2 cellular contexts compared by ENCODE assay signal in genomic region chr11:78850078-78850477, GRCh38.
A peak's percentile ranks its signal among the peaks of the same experiment; 100 is the strongest.
TF ChIP-seq lines count a peak whose summit lies in the region.

No MANE protein-coding gene starts in this region.

TF ChIP-seq in SK-N-SH treated with all-trans-retinoic acid at 6 μM for 48 hours, 23 proteins besides CTCF, POLR2A, EP300 and RAD21 (continued from another document):
- TF ChIP-seq OSR1 (CRISPR knock-in tag; IDR thresholded peaks at IDR 0.05) (no peak), ZC3H10 (CRISPR knock-in tag; IDR thresholded peaks at IDR 0.05) (no peak), ISL1 (CRISPR knock-in tag; IDR thresholded peaks at IDR 0.05) (no peak), TCF4 (CRISPR knock-in tag; IDR thresholded peaks at IDR 0.05; ENCODE audit: borderline replicate concordance) (peak; percentile 69), TOX (CRISPR knock-in tag; IDR thresholded peaks at IDR 0.05; ENCODE audit: borderline replicate concordance) (no peak), CSDC2 (CRISPR knock-in tag; IDR thresholded peaks at IDR 0.05) (no peak), ZNF70 (CRISPR knock-in tag; IDR thresholded peaks at IDR 0.05) (peak; percentile 73), RARB (CRISPR knock-in tag; IDR thresholded peaks at IDR 0.05) (no peak), ARNTL (CRISPR knock-in tag; IDR thresholded peaks at IDR 0.05; ENCODE audit: borderline replicate concordance, low read depth) (no peak), SNAI2 (CRISPR knock-in tag; IDR thresholded peaks at IDR 0.05) (no peak), ZNF565 (CRISPR knock-in tag; conservative IDR thresholded peaks at IDR 0.05; ENCODE audit: low read depth) (no peak)
- TF ChIP-seq, protein P1, sequence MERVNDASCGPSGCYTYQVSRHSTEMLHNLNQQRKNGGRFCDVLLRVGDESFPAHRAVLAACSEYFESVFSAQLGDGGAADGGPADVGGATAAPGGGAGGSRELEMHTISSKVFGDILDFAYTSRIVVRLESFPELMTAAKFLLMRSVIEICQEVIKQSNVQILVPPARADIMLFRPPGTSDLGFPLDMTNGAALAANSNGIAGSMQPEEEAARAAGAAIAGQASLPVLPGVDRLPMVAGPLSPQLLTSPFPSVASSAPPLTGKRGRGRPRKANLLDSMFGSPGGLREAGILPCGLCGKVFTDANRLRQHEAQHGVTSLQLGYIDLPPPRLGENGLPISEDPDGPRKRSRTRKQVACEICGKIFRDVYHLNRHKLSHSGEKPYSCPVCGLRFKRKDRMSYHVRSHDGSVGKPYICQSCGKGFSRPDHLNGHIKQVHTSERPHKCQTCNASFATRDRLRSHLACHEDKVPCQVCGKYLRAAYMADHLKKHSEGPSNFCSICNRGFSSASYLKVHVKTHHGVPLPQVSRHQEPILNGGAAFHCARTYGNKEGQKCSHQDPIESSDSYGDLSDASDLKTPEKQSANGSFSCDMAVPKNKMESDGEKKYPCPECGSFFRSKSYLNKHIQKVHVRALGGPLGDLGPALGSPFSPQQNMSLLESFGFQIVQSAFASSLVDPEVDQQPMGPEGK (CRISPR knock-in tag; IDR thresholded peaks at IDR 0.05; ENCODE audit: borderline replicate concordance), result no peak
- TF ChIP-seq, protein P2, sequence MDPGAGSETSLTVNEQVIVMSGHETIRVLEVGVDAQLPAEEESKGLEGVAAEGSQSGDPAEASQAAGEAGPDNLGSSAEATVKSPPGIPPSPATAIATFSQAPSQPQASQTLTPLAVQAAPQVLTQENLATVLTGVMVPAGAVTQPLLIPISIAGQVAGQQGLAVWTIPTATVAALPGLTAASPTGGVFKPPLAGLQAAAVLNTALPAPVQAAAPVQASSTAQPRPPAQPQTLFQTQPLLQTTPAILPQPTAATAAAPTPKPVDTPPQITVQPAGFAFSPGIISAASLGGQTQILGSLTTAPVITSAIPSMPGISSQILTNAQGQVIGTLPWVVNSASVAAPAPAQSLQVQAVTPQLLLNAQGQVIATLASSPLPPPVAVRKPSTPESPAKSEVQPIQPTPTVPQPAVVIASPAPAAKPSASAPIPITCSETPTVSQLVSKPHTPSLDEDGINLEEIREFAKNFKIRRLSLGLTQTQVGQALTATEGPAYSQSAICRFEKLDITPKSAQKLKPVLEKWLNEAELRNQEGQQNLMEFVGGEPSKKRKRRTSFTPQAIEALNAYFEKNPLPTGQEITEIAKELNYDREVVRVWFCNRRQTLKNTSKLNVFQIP (CRISPR knock-in tag; IDR thresholded peaks at IDR 0.05; ENCODE audit: borderline replicate concordance, low read depth), result no peak

TF ChIP-seq in SK-N-SH, 30 proteins besides CTCF, POLR2A, EP300 and RAD21 (continued from another document):
- TF ChIP-seq, protein P3, sequence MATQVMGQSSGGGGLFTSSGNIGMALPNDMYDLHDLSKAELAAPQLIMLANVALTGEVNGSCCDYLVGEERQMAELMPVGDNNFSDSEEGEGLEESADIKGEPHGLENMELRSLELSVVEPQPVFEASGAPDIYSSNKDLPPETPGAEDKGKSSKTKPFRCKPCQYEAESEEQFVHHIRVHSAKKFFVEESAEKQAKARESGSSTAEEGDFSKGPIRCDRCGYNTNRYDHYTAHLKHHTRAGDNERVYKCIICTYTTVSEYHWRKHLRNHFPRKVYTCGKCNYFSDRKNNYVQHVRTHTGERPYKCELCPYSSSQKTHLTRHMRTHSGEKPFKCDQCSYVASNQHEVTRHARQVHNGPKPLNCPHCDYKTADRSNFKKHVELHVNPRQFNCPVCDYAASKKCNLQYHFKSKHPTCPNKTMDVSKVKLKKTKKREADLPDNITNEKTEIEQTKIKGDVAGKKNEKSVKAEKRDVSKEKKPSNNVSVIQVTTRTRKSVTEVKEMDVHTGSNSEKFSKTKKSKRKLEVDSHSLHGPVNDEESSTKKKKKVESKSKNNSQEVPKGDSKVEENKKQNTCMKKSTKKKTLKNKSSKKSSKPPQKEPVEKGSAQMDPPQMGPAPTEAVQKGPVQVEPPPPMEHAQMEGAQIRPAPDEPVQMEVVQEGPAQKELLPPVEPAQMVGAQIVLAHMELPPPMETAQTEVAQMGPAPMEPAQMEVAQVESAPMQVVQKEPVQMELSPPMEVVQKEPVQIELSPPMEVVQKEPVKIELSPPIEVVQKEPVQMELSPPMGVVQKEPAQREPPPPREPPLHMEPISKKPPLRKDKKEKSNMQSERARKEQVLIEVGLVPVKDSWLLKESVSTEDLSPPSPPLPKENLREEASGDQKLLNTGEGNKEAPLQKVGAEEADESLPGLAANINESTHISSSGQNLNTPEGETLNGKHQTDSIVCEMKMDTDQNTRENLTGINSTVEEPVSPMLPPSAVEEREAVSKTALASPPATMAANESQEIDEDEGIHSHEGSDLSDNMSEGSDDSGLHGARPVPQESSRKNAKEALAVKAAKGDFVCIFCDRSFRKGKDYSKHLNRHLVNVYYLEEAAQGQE (IDR thresholded peaks at IDR 0.05; ENCODE audit: low read depth, low read length), result no peak
- TF ChIP-seq, protein P4, sequence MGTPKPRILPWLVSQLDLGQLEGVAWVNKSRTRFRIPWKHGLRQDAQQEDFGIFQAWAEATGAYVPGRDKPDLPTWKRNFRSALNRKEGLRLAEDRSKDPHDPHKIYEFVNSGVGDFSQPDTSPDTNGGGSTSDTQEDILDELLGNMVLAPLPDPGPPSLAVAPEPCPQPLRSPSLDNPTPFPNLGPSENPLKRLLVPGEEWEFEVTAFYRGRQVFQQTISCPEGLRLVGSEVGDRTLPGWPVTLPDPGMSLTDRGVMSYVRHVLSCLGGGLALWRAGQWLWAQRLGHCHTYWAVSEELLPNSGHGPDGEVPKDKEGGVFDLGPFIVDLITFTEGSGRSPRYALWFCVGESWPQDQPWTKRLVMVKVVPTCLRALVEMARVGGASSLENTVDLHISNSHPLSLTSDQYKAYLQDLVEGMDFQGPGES (IDR thresholded peaks at IDR 0.05; ENCODE audit: low read depth, low read length), result no peak
- no peak for TF ChIP-seq TEAD4 (IDR thresholded peaks at IDR 0.05; ENCODE audit: borderline replicate concordance, insufficient read depth)
- TF ChIP-seq RCOR1 (IDR thresholded peaks at IDR 0.05; ENCODE audit: low read length), result no peak
- TF ChIP-seq CHD2 (IDR thresholded peaks at IDR 0.05; ENCODE audit: low read length, partially characterized antibody), result no peak
- TF ChIP-seq, protein P5, sequence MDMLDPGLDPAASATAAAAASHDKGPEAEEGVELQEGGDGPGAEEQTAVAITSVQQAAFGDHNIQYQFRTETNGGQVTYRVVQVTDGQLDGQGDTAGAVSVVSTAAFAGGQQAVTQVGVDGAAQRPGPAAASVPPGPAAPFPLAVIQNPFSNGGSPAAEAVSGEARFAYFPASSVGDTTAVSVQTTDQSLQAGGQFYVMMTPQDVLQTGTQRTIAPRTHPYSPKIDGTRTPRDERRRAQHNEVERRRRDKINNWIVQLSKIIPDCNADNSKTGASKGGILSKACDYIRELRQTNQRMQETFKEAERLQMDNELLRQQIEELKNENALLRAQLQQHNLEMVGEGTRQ (IDR thresholded peaks at IDR 0.05; ENCODE audit: borderline replicate concordance, low read depth, low read length), result no peak
- no peak for TF ChIP-seq FOXM1 (IDR thresholded peaks at IDR 0.05; ENCODE audit: low read depth)
- TF ChIP-seq GABPA (IDR thresholded peaks at IDR 0.05; ENCODE audit: low read depth), result no peak
- no peak for TF ChIP-seq SIN3A (IDR thresholded peaks at IDR 0.05; ENCODE audit: borderline replicate concordance, low read depth, low read length)
- no peak for TF ChIP-seq TCF12 (IDR thresholded peaks at IDR 0.05)
- TF ChIP-seq POLR2AphosphoS5 (IDR thresholded peaks at IDR 0.05; ENCODE audit: low read depth, low read length), result no peak
- TF ChIP-seq ELF1 (IDR thresholded peaks at IDR 0.05), result no peak
- TF ChIP-seq MAX (IDR thresholded peaks at IDR 0.05; ENCODE audit: low read depth), result no peak
- no peak for TF ChIP-seq EZH2phosphoT487 (IDR thresholded peaks at IDR 0.05; ENCODE audit: borderline replicate concordance, low read depth)
- no peak for TF ChIP-seq RFX5 (IDR thresholded peaks at IDR 0.05; ENCODE audit: low read length)
- TF ChIP-seq NRF1 (IDR thresholded peaks at IDR 0.05; ENCODE audit: low read depth, low read length), result no peak
- no peak for TF ChIP-seq YY1 (IDR thresholded peaks at IDR 0.05; ENCODE audit: low read depth)
